ENCODE assay signal across 1 cellular context in genomic region chr4:109735566-109736454, GRCh38.
TF ChIP-seq lines count a peak whose summit lies in the region.

No MANE protein-coding gene starts in this region.

TF ChIP-seq in K562, 482 proteins besides CTCF, POLR2A, EP300 and RAD21 (continued from another document and continues in another):
- TF ChIP-seq, protein P1, sequence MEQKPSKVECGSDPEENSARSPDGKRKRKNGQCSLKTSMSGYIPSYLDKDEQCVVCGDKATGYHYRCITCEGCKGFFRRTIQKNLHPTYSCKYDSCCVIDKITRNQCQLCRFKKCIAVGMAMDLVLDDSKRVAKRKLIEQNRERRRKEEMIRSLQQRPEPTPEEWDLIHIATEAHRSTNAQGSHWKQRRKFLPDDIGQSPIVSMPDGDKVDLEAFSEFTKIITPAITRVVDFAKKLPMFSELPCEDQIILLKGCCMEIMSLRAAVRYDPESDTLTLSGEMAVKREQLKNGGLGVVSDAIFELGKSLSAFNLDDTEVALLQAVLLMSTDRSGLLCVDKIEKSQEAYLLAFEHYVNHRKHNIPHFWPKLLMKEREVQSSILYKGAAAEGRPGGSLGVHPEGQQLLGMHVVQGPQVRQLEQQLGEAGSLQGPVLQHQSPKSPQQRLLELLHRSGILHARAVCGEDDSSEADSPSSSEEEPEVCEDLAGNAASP (IDR thresholded peaks at IDR 0.05) = no peak
- TF ChIP-seq RBM25 (IDR thresholded peaks at IDR 0.05; ENCODE audit: low read depth, low read length, severe bottlenecking) = no peak
- TF ChIP-seq GTF2A2 (tag; IDR thresholded peaks at IDR 0.05) = no peak
- TF ChIP-seq ZBTB2 (IDR thresholded peaks at IDR 0.05) = peak; percentile 36; the same call in 1 of the 2 replicates
- TF ChIP-seq ZNF174 (CRISPR knock-in tag; IDR thresholded peaks at IDR 0.05) = no peak
- no peak for TF ChIP-seq PPARD (CRISPR knock-in tag; IDR thresholded peaks at IDR 0.05)
- no peak for TF ChIP-seq ERF (CRISPR knock-in tag; IDR thresholded peaks at IDR 0.05)
- peak; percentile 84 for TF ChIP-seq ARID1B (IDR thresholded peaks at IDR 0.05)
- TF ChIP-seq CBFA2T2 (conservative IDR thresholded peaks at IDR 0.05) = peak; percentile 83
- no peak for TF ChIP-seq NUFIP1 (IDR thresholded peaks at IDR 0.05; ENCODE audit: partially characterized antibody)
- no peak for TF ChIP-seq GABPB1 (CRISPR knock-in tag; IDR thresholded peaks at IDR 0.05)
- peak; percentile 73 for TF ChIP-seq TCF3 (CRISPR knock-in tag; IDR thresholded peaks at IDR 0.05)
- TF ChIP-seq SLC30A9 (CRISPR knock-in tag; IDR thresholded peaks at IDR 0.05) = no peak
- no peak for TF ChIP-seq NBN (IDR thresholded peaks at IDR 0.05; ENCODE audit: low read depth)
- no peak for TF ChIP-seq DIDO1 (tag; IDR thresholded peaks at IDR 0.05; ENCODE audit: low read depth)
- no peak for TF ChIP-seq PHF8 (IDR thresholded peaks at IDR 0.05; ENCODE audit: borderline replicate concordance, low read length)
- no peak for TF ChIP-seq BCL6 (CRISPR knock-in tag; IDR thresholded peaks at IDR 0.05)
- TF ChIP-seq ZNF282 (CRISPR knock-in tag; IDR thresholded peaks at IDR 0.05) = no peak
- TF ChIP-seq HDAC6 (IDR thresholded peaks at IDR 0.05; ENCODE audit: low read depth, low read length) = no peak
- no peak for TF ChIP-seq ZBTB9 (CRISPR knock-in tag; IDR thresholded peaks at IDR 0.05)
- TF ChIP-seq, protein P2, sequence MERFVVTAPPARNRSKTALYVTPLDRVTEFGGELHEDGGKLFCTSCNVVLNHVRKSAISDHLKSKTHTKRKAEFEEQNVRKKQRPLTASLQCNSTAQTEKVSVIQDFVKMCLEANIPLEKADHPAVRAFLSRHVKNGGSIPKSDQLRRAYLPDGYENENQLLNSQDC (CRISPR knock-in tag; IDR thresholded peaks at IDR 0.05) = no peak
- TF ChIP-seq, protein P3, sequence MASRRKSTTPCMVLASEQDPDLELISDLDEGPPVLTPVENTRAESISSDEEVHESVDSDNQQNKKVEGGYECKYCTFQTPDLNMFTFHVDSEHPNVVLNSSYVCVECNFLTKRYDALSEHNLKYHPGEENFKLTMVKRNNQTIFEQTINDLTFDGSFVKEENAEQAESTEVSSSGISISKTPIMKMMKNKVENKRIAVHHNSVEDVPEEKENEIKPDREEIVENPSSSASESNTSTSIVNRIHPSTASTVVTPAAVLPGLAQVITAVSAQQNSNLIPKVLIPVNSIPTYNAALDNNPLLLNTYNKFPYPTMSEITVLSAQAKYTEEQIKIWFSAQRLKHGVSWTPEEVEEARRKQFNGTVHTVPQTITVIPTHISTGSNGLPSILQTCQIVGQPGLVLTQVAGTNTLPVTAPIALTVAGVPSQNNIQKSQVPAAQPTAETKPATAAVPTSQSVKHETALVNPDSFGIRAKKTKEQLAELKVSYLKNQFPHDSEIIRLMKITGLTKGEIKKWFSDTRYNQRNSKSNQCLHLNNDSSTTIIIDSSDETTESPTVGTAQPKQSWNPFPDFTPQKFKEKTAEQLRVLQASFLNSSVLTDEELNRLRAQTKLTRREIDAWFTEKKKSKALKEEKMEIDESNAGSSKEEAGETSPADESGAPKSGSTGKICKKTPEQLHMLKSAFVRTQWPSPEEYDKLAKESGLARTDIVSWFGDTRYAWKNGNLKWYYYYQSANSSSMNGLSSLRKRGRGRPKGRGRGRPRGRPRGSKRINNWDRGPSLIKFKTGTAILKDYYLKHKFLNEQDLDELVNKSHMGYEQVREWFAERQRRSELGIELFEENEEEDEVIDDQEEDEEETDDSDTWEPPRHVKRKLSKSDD (conservative IDR thresholded peaks at IDR 0.05; ENCODE audit: low read length) = no peak
- TF ChIP-seq PRMT5 (CRISPR knock-in tag; IDR thresholded peaks at IDR 0.05) = no peak
- no peak for TF ChIP-seq E2F3 (CRISPR knock-in tag; IDR thresholded peaks at IDR 0.05)
- TF ChIP-seq ZNF699 (CRISPR knock-in tag; IDR thresholded peaks at IDR 0.05; ENCODE audit: insufficient replicate concordance) = no peak
- peak in 1 of 2 experiments; percentile 62; a peak in 1 of 4 replicates for TF ChIP-seq HDAC1 (IDR thresholded peaks at IDR 0.05)
- TF ChIP-seq MTA2 (IDR thresholded peaks at IDR 0.05; ENCODE audit: low read depth) = 0 out of 2 replicates have a peak, but pooled peaks have one; percentile 23
- no peak for TF ChIP-seq ASH1L (IDR thresholded peaks at IDR 0.05; ENCODE audit: borderline replicate concordance, low read depth, partially characterized antibody)
- TF ChIP-seq ZNF778 (CRISPR knock-in tag; IDR thresholded peaks at IDR 0.05) = no peak
- no peak for TF ChIP-seq ZNF12 (CRISPR knock-in tag; IDR thresholded peaks at IDR 0.05)
- no peak for TF ChIP-seq RREB1 (CRISPR knock-in tag; IDR thresholded peaks at IDR 0.05)
- no peak for TF ChIP-seq PCBP1 (IDR thresholded peaks at IDR 0.05; ENCODE audit: low read depth, low read length, poor library complexity, severe bottlenecking)
- no peak for TF ChIP-seq ZNF507 (tag; conservative IDR thresholded peaks at IDR 0.05)
- no peak for TF ChIP-seq ZNF668 (CRISPR knock-in tag; IDR thresholded peaks at IDR 0.05)
- TF ChIP-seq ZNF23 (CRISPR knock-in tag; IDR thresholded peaks at IDR 0.05) = no peak
- 0 out of 4 replicates have a peak, but pooled peaks of 1 of the 2 experiments have one; percentile 9 for TF ChIP-seq TBL1XR1 (IDR thresholded peaks at IDR 0.05; ENCODE audit: low read length in 2 of 2)
- TF ChIP-seq TAL1 (IDR thresholded peaks at IDR 0.05) = peak; percentile 58
- no peak for TF ChIP-seq CREBBP (IDR thresholded peaks at IDR 0.05; ENCODE audit: low read depth, low read length)
- TF ChIP-seq TSC22D4 (tag; IDR thresholded peaks at IDR 0.05) = no peak
- TF ChIP-seq MNT (conservative IDR thresholded peaks at IDR 0.05) = peak in 1 of 2 experiments; percentile 51; a peak in 3 of 4 replicates
- TF ChIP-seq, protein P4, sequence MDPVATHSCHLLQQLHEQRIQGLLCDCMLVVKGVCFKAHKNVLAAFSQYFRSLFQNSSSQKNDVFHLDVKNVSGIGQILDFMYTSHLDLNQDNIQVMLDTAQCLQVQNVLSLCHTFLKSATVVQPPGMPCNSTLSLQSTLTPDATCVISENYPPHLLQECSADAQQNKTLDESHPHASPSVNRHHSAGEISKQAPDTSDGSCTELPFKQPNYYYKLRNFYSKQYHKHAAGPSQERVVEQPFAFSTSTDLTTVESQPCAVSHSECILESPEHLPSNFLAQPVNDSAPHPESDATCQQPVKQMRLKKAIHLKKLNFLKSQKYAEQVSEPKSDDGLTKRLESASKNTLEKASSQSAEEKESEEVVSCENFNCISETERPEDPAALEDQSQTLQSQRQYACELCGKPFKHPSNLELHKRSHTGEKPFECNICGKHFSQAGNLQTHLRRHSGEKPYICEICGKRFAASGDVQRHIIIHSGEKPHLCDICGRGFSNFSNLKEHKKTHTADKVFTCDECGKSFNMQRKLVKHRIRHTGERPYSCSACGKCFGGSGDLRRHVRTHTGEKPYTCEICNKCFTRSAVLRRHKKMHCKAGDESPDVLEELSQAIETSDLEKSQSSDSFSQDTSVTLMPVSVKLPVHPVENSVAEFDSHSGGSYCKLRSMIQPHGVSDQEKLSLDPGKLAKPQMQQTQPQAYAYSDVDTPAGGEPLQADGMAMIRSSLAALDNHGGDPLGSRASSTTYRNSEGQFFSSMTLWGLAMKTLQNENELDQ (CRISPR knock-in tag; IDR thresholded peaks at IDR 0.05; ENCODE audit: borderline replicate concordance) = no peak
- TF ChIP-seq, protein P5, sequence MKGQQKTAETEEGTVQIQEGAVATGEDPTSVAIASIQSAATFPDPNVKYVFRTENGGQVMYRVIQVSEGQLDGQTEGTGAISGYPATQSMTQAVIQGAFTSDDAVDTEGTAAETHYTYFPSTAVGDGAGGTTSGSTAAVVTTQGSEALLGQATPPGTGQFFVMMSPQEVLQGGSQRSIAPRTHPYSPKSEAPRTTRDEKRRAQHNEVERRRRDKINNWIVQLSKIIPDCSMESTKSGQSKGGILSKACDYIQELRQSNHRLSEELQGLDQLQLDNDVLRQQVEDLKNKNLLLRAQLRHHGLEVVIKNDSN (CRISPR knock-in tag; IDR thresholded peaks at IDR 0.05) = no peak
- no peak for TF ChIP-seq POLR2AphosphoS2 (IDR thresholded peaks at IDR 0.05; ENCODE audit: low read length)
- peak; percentile 74 for TF ChIP-seq L3MBTL2 (IDR thresholded peaks at IDR 0.05)
- TF ChIP-seq RAD51 (IDR thresholded peaks at IDR 0.05; ENCODE audit: borderline replicate concordance, low read depth) = no peak
- TF ChIP-seq, protein P6, sequence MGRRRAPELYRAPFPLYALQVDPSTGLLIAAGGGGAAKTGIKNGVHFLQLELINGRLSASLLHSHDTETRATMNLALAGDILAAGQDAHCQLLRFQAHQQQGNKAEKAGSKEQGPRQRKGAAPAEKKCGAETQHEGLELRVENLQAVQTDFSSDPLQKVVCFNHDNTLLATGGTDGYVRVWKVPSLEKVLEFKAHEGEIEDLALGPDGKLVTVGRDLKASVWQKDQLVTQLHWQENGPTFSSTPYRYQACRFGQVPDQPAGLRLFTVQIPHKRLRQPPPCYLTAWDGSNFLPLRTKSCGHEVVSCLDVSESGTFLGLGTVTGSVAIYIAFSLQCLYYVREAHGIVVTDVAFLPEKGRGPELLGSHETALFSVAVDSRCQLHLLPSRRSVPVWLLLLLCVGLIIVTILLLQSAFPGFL (CRISPR knock-in tag; IDR thresholded peaks at IDR 0.05) = no peak
- no peak for TF ChIP-seq SPI1 (IDR thresholded peaks at IDR 0.05; ENCODE audit: borderline replicate concordance, low read depth, low read length)
- no peak for TF ChIP-seq NFE2 (IDR thresholded peaks at IDR 0.05; ENCODE audit: low read depth)
- no peak for TF ChIP-seq HMGN3 (IDR thresholded peaks at IDR 0.05; ENCODE audit: borderline replicate concordance, extremely low read depth, insufficient read length, low read depth, low read length)
- TF ChIP-seq ZNF57 (CRISPR knock-in tag; IDR thresholded peaks at IDR 0.05) = no peak
